8 cellular contexts compared by ENCODE assay signal in genomic region chr1:72281144-72281543, GRCh38. TPM values are rescaled to one million over a fixed set of nuclear protein-coding genes. Genes with fewer than 3 reads are reported as not detected.
DNase-seq lines count a peak whose midpoint lies in the region; TF ChIP-seq lines count a peak whose summit lies in the region.

No MANE protein-coding gene starts in this region.

- H3K4me1 Mint-ChIP-seq in nephron progenitor cell = peaks cover 16% of the 10 kb centered on the region

- H3K4me3 Mint-ChIP-seq in nephron progenitor cell = no peak overlapping the region

- DNase-seq in BJ (ENCODE audit: low read depth) (no peak), M059J (ENCODE audit: low read depth) (peak; percentile 23), choroid plexus epithelial cell (ENCODE audit: low read depth) (peak; percentile 2), nephron progenitor cell (peak; percentile 1), SKM-1 (lab: John Stamatoyannopoulos, UW; ENCODE audit: unreplicated experiment) (no peak), HEK293T (ENCODE audit: extremely low spot score) (no peak)
- no peak for DNase-seq in effector CD8-positive, alpha-beta T cell (lab: John Stamatoyannopoulos, UW)
- DNase-seq in stimulated activated CD4-positive, alpha-beta T cell treated with anti-CD3 and anti-CD28 coated beads, Interleukin-4, amount 100 ng/mL, for 4 hours = no peak

- no peak overlapping the region for H3K27ac Mint-ChIP-seq in nephron progenitor cell

- H3K9me3 Mint-ChIP-seq in nephron progenitor cell = no peaks in the 10 kb centered on the region

- POLR2A ChIA-PET in BJ (lab: Charles Lee) = interaction anchor here (0.6 kb wide), 1 partner anchor 628 kb away, joined by 4 read pairs; no protein-coding TSS in a partner anchor
- POLR2A ChIA-PET in HEK293T (lab: Yijun Ruan, JAX) = no interaction called here

- TF ChIP-seq CTCF in BJ (IDR thresholded peaks at IDR 0.05; ENCODE audit: insufficient read depth, low read depth, low read length) (no peak), choroid plexus epithelial cell (conservative IDR thresholded peaks at IDR 0.05; ENCODE audit: low read depth, low read length) (no peak), nephron progenitor cell (IDR thresholded peaks at IDR 0.05) (no peak)

- CTCF ChIA-PET in BJ (lab: Yijun Ruan, JAX) (interaction anchor here (1.3 to 2.0 kb wide), 2 partner anchors 11 to 94 kb away, joined by 4 read pairs; no protein-coding TSS in a partner anchor), HEK293T (lab: Yijun Ruan, JAX) (no interaction called here)

- H3K36me3 Mint-ChIP-seq in nephron progenitor cell (ENCODE audit: low read depth) = no peaks in the 10 kb centered on the region

- peaks cover 32% of the 10 kb centered on the region for H3K27me3 Mint-ChIP-seq in nephron progenitor cell (ENCODE audit: low read depth, poor library complexity)

- H3K4me3 ChIP-seq in BJ (ENCODE audit: low read depth, low read length) (peak overlapping the region; percentile 66), choroid plexus epithelial cell (ENCODE audit: low read depth, low read length) (no peak overlapping the region)

- no peaks in the 10 kb centered on the region for H3K27me3 ChIP-seq in BJ (ENCODE audit: control insufficient read depth, insufficient read depth, low read length)

- no peaks in the 10 kb centered on the region for H3K36me3 ChIP-seq in BJ (ENCODE audit: control insufficient read depth, insufficient read depth, low read length)

TF ChIP-seq in HEK293T, 16 proteins besides CTCF, POLR2A, EP300 and RAD21:
- TF ChIP-seq ZNF384 (IDR thresholded peaks at IDR 0.05) = no peak
- TF ChIP-seq NFRKB (IDR thresholded peaks at IDR 0.05) = no peak
- no peak for TF ChIP-seq CTBP1 (IDR thresholded peaks at IDR 0.05; ENCODE audit: borderline replicate concordance)
- no peak for TF ChIP-seq L3MBTL2 (conservative IDR thresholded peaks at IDR 0.05)
- TF ChIP-seq FOXA1 (IDR thresholded peaks at IDR 0.05) = no peak
- no peak for TF ChIP-seq SUZ12 (IDR thresholded peaks at IDR 0.05)
- TF ChIP-seq BHLHE40 (IDR thresholded peaks at IDR 0.05; ENCODE audit: borderline replicate concordance) = no peak
- TF ChIP-seq ELF4 (IDR thresholded peaks at IDR 0.05) = no peak
- no peak for TF ChIP-seq FOXM1 (IDR thresholded peaks at IDR 0.05; ENCODE audit: borderline replicate concordance)
- TF ChIP-seq TARDBP (IDR thresholded peaks at IDR 0.05) = no peak
- no peak for TF ChIP-seq FOXK2 (IDR thresholded peaks at IDR 0.05)
- no peak for TF ChIP-seq PKNOX1 (IDR thresholded peaks at IDR 0.05)
- no peak for TF ChIP-seq LEF1 (IDR thresholded peaks at IDR 0.05; ENCODE audit: borderline replicate concordance)
- no peak for TF ChIP-seq ARNT (IDR thresholded peaks at IDR 0.05)

RNA-seq across cellular contexts. Expression of gene NEGR1, which starts 1.2 kb away (rescaled TPM):
- 15.4 and 30.6 TPM in 2 replicates for polyA plus RNA-seq in BJ (2011; rRNA removed)
- 25.0 and 27.0 TPM in 2 replicates for polyA minus RNA-seq in BJ (2011; rRNA and poly(A)+ RNA removed)
- 1.1 and 1.3 TPM in 2 replicates for total RNA-seq in M059J (2014; rRNA removed; shearing (Covaris generic))

Comparison
In these comparisons a context has a peak if more than half of its experiments do, and no peak if none do; other contexts are left out.
1. DNase-seq: peak in M059J (single experiment), choroid plexus epithelial cell (single experiment) and nephron progenitor cell (single experiment); none in BJ (single experiment), effector CD8-positive, alpha-beta T cell (single experiment), stimulated activated CD4-positive, alpha-beta T cell treated with anti-CD3 and anti-CD28 coated beads, Interleukin-4, amount 100 ng/mL, for 4 hours (0 of 2), SKM-1 (single experiment) and HEK293T (single experiment).